Comparison of ENCODE assay signal across 9 cellular contexts in genomic region chr3:183449391-183449790, GRCh38. TPM values are rescaled to one million over a fixed set of nuclear protein-coding genes. Genes with fewer than 3 reads are reported as not detected.
A peak's percentile ranks its signal among the peaks of the same experiment; 100 is the strongest.
DNase-seq lines count a peak whose midpoint lies in the region; ATAC-seq and FAIRE-seq lines count a peak whose summit lies in the region.
"Had no signal": no experiment of that assay in that cellular context is flagged by ENCODE, and none has a peak within 500 bp of the region (broad histone marks: within the 10 kb centered on the region; RNA-seq: fewer than 3 reads in every experiment).

No MANE protein-coding gene starts in this region.

- no peaks in the 10 kb centered on the region for H3K36me3 Mint-ChIP-seq in natural killer cell treated with Interleukin-12 subunit alpha and Interleukin-12 subunit beta and Interleukin-15 and Interleukin-18, amount 100 ng/mL, for 72 hours

- H3K27ac Mint-ChIP-seq in natural killer cell treated with Interleukin-12 subunit alpha and Interleukin-12 subunit beta and Interleukin-15 and Interleukin-18, amount 100 ng/mL, for 72 hours, result no peak overlapping the region

- DNase-seq in SIG-M5 treated with dmso at 0.1 percent for 504 hours (lab: John Stamatoyannopoulos, UW; ENCODE audit: unreplicated experiment) (peak; percentile 13), SIG-M5 (lab: John Stamatoyannopoulos, UW) (no peak), astrocyte of the hippocampus (ENCODE audit: low read depth, low spot score) (peak; percentile 45), iris pigment epithelial cell (ENCODE audit: low read depth) (peak; percentile 49), urothelium cell line (ENCODE audit: low spot score) (peak; percentile 20)
- no peak for DNase-seq in natural killer cell treated with Interleukin-12 subunit alpha and Interleukin-12 subunit beta and Interleukin-15 and Interleukin-18, amount 100 ng/mL, for 72 hours (ENCODE audit: low spot score)
- DNase-seq: CD8-positive, alpha-beta memory T cell had no signal

- H3K27me3 Mint-ChIP-seq in natural killer cell treated with Interleukin-12 subunit alpha and Interleukin-12 subunit beta and Interleukin-15 and Interleukin-18, amount 100 ng/mL, for 72 hours, result peaks cover 0 to 2% of the 10 kb centered on the region in 2 donors
- H3K27me3 Mint-ChIP-seq: CD8-positive, alpha-beta memory T cell had no signal

- no peaks in the 10 kb centered on the region for H3K9me3 Mint-ChIP-seq in natural killer cell treated with Interleukin-12 subunit alpha and Interleukin-12 subunit beta and Interleukin-15 and Interleukin-18, amount 100 ng/mL, for 72 hours

- ATAC-seq in natural killer cell treated with Interleukin-12 subunit alpha and Interleukin-12 subunit beta and Interleukin-15 and Interleukin-18, amount 100 ng/mL, for 72 hours, result no peak
- ATAC-seq in GM18867 (IDR thresholded peaks at IDR 0.05; ENCODE audit: unreplicated experiment) (no peak), HG02938 (IDR thresholded peaks at IDR 0.05; ENCODE audit: unreplicated experiment) (no peak)

- FAIRE-seq in urothelium cell line (lab: Jason Lieb, UNC), result no peak

- no peak overlapping the region for H3K4me3 Mint-ChIP-seq in natural killer cell treated with Interleukin-12 subunit alpha and Interleukin-12 subunit beta and Interleukin-15 and Interleukin-18, amount 100 ng/mL, for 72 hours

- peaks cover 24 to 25% of the 10 kb centered on the region in 2 donors for H3K4me1 Mint-ChIP-seq in natural killer cell treated with Interleukin-12 subunit alpha and Interleukin-12 subunit beta and Interleukin-15 and Interleukin-18, amount 100 ng/mL, for 72 hours (ENCODE audit: low read depth in 2 of 2)

RNA-seq across cellular contexts. Expression of gene MCF2L2, which starts 21.0 kb away (rescaled TPM):
- total RNA-seq in natural killer cell treated with Interleukin-12 subunit alpha and Interleukin-12 subunit beta and Interleukin-15 and Interleukin-18, amount 100 ng/mL, for 72 hours, result 1 to 10 TPM; 3.0 to 3.3 TPM

Comparison
In these comparisons a context has a peak if more than half of its experiments do, and no peak if none do; other contexts are left out.
1. DNase-seq: peak in SIG-M5 treated with dmso at 0.1 percent for 504 hours (single experiment), astrocyte of the hippocampus (single experiment), iris pigment epithelial cell (single experiment) and urothelium cell line (single experiment); none in SIG-M5 (single experiment) and natural killer cell treated with Interleukin-12 subunit alpha and Interleukin-12 subunit beta and Interleukin-15 and Interleukin-18, amount 100 ng/mL, for 72 hours (single experiment).